ENCODE assay signal across 1 cellular context in the genomic region with DNA sequence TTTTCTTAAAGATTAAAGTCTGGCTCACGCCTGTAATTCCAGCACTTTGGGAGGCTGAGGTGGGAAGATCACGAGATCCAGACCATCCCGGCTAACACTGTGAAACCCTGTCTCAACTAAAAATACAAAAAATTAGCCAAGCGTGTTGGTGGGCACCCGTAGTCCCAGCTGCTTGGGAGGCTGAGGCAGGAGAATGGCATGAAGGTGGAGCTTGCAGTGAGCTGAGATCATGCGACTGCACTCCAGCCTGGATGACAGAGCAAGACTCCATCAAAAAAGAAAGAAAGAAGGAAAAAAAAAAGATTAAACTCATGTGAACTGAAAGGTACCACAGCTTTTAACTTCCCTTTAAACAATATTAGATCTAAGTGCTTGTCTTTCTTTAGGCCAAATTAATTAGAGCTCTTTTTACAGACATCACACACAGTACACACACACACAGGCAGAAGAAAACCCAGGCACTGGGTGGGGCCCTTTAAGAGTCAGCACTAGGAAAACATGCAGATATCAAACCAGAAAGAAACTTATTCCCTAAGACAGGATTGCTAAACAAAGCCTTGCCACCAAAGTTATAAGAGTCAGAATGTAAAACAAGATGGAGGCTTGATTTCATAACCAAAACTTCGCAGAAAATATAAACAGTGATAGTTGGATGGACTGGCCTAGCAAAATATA.
TF ChIP-seq lines count a peak whose summit lies in the region.

No MANE protein-coding gene starts in this region.

TF ChIP-seq in HepG2, 621 proteins besides CTCF, POLR2A, EP300 and RAD21:
- TF ChIP-seq ATF7-NPFF (CRISPR knock-in tag; IDR thresholded peaks at IDR 0.05; ENCODE audit: low read depth) = no peak
- TF ChIP-seq GATA4 (IDR thresholded peaks at IDR 0.05; ENCODE audit: borderline replicate concordance, low read depth) = no peak
- TF ChIP-seq ZKSCAN8 (CRISPR knock-in tag; IDR thresholded peaks at IDR 0.05; ENCODE audit: borderline replicate concordance) = no peak
- TF ChIP-seq, protein P1, sequence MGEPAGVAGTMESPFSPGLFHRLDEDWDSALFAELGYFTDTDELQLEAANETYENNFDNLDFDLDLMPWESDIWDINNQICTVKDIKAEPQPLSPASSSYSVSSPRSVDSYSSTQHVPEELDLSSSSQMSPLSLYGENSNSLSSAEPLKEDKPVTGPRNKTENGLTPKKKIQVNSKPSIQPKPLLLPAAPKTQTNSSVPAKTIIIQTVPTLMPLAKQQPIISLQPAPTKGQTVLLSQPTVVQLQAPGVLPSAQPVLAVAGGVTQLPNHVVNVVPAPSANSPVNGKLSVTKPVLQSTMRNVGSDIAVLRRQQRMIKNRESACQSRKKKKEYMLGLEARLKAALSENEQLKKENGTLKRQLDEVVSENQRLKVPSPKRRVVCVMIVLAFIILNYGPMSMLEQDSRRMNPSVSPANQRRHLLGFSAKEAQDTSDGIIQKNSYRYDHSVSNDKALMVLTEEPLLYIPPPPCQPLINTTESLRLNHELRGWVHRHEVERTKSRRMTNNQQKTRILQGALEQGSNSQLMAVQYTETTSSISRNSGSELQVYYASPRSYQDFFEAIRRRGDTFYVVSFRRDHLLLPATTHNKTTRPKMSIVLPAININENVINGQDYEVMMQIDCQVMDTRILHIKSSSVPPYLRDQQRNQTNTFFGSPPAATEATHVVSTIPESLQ (CRISPR knock-in tag; conservative IDR thresholded peaks at IDR 0.05) = no peak
- TF ChIP-seq, protein P2, sequence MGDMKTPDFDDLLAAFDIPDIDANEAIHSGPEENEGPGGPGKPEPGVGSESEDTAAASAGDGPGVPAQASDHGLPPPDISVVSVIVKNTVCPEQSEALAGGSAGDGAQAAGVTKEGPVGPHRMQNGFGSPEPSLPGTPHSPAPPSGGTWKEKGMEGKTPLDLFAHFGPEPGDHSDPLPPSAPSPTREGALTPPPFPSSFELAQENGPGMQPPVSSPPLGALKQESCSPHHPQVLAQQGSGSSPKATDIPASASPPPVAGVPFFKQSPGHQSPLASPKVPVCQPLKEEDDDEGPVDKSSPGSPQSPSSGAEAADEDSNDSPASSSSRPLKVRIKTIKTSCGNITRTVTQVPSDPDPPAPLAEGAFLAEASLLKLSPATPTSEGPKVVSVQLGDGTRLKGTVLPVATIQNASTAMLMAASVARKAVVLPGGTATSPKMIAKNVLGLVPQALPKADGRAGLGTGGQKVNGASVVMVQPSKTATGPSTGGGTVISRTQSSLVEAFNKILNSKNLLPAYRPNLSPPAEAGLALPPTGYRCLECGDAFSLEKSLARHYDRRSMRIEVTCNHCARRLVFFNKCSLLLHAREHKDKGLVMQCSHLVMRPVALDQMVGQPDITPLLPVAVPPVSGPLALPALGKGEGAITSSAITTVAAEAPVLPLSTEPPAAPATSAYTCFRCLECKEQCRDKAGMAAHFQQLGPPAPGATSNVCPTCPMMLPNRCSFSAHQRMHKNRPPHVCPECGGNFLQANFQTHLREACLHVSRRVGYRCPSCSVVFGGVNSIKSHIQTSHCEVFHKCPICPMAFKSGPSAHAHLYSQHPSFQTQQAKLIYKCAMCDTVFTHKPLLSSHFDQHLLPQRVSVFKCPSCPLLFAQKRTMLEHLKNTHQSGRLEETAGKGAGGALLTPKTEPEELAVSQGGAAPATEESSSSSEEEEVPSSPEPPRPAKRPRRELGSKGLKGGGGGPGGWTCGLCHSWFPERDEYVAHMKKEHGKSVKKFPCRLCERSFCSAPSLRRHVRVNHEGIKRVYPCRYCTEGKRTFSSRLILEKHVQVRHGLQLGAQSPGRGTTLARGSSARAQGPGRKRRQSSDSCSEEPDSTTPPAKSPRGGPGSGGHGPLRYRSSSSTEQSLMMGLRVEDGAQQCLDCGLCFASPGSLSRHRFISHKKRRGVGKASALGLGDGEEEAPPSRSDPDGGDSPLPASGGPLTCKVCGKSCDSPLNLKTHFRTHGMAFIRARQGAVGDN (CRISPR knock-in tag; IDR thresholded peaks at IDR 0.05) = no peak
- TF ChIP-seq HIVEP1 (CRISPR knock-in tag; IDR thresholded peaks at IDR 0.05) = no peak
- no peak for TF ChIP-seq NONO (IDR thresholded peaks at IDR 0.05)
- TF ChIP-seq NONO (CRISPR knock-in tag; conservative IDR thresholded peaks at IDR 0.05) = no peak
- no peak for TF ChIP-seq HDAC6 (IDR thresholded peaks at IDR 0.05; ENCODE audit: low read depth, low read length)
- no peak for TF ChIP-seq ZNF674 (CRISPR knock-in tag; IDR thresholded peaks at IDR 0.05; ENCODE audit: low read depth)
- TF ChIP-seq SATB2 (CRISPR knock-in tag; IDR thresholded peaks at IDR 0.05) = no peak
- no peak for TF ChIP-seq NRL (CRISPR knock-in tag; IDR thresholded peaks at IDR 0.05; ENCODE audit: borderline replicate concordance)
- no peak for TF ChIP-seq CBFB (CRISPR knock-in tag; IDR thresholded peaks at IDR 0.05)
- TF ChIP-seq YEATS4 (CRISPR knock-in tag; IDR thresholded peaks at IDR 0.05; ENCODE audit: borderline replicate concordance) = no peak
- TF ChIP-seq, protein P3, sequence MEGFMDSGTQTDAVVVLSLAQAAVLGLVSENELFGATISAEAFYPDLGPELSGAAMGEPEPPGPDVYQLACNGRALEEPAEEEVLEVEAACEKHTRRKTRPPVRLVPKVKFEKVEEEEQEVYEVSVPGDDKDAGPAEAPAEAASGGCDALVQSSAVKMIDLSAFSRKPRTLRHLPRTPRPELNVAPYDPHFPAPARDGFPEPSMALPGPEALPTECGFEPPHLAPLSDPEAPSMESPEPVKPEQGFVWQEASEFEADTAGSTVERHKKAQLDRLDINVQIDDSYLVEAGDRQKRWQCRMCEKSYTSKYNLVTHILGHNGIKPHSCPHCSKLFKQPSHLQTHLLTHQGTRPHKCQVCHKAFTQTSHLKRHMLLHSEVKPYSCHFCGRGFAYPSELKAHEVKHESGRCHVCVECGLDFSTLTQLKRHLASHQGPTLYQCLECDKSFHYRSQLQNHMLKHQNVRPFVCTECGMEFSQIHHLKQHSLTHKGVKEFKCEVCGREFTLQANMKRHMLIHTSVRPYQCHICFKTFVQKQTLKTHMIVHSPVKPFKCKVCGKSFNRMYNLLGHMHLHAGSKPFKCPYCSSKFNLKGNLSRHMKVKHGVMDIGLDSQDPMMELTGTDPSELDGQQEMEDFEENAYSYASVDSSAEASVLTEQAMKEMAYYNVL (CRISPR knock-in tag; IDR thresholded peaks at IDR 0.05; ENCODE audit: borderline replicate concordance) = no peak
- no peak for TF ChIP-seq ZBTB1 (CRISPR knock-in tag; IDR thresholded peaks at IDR 0.05; ENCODE audit: borderline replicate concordance)
